Comparison of ENCODE assay signal across 17 cellular contexts in the genomic region with DNA sequence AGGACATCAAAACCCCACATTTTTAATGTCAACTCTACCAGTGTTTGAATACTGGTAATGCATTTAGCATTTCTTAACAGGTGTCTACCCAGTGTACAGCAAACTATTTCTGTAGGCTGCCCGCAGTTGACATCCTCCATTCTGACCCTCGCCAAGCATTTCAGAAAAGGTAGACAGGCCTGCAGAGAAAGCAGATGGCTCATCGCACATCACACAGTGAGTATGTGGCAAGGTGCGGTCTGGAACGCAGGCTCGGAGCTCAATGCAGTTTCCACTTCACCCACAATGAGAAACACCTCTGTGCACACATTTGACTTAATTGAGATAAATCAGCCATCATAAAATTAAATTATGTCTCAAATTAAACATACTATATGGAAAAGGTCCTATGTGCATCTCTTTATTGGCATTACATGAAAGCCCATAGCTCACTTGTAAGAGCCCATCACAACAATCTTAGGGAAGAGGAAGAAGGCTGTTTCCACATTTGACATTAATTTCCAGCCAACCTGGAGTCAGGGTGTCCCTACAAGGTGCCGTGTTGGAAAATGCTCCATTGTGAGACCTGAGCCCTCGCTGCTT.
DNase-seq lines count a peak whose midpoint lies in the region; ATAC-seq and TF ChIP-seq lines count a peak whose summit lies in the region.
"Had no signal": no experiment of that assay in that cellular context is flagged by ENCODE, and none has a peak within 500 bp of the region (broad histone marks: within the 10 kb centered on the region; RNA-seq: fewer than 3 reads in every experiment).

No MANE protein-coding gene starts in this region.

- H3K56ac ChIP-seq in H9 (ENCODE audit: insufficient read length, low read depth, low read length) = no peak overlapping the region

- no peak overlapping the region for H3K4me2 ChIP-seq in H9 (ENCODE audit: insufficient read depth, insufficient read length, low read length)
- H3K4me2 ChIP-seq: GM23338 had no signal

- no CpG with 5 or more reads among the region's 8 CpGs for WGBS in H9 (ENCODE audit: extremely low coverage, insufficient read length, low lambda C conversion rate)

- H3K36me3 Mint-ChIP-seq in H9 (ENCODE audit: insufficient read depth in 1 of 3, low read depth in 3 of 3) = peaks cover 0 to 5% (median 0%) of the 10 kb centered on the region in 3 experiments; a peak in 1 of 7 replicates
- H3K36me3 Mint-ChIP-seq in nephron (ENCODE audit: low read depth) = no peaks in the 10 kb centered on the region
- H3K36me3 Mint-ChIP-seq in activated T-cell treated with anti-CD3 and anti-CD28 coated beads, Interleukin-2, amount 50 U/mL, for 72 hours (ENCODE audit: insufficient read depth in 2 of 2) = no peaks in the 10 kb centered on the region
- H3K36me3 Mint-ChIP-seq: CD4-positive, alpha-beta memory T cell had no signal

- H2AK5ac ChIP-seq in H9 (ENCODE audit: insufficient read length, low read length) = no peak overlapping the region

- ATAC-seq in foreskin keratinocyte = no peak
- no peak for ATAC-seq in activated T-cell treated with anti-CD3 and anti-CD28 coated beads, Interleukin-2, amount 50 U/mL, for 72 hours (replicated peaks in 1 of 2)
- ATAC-seq: GM23338 had no signal

- H3K27me3 Mint-ChIP-seq in H9 (ENCODE audit: low read depth) (peaks cover 9% of the 10 kb centered on the region; the same call in 1 of the 2 replicates), nephron (ENCODE audit: low read depth) (peaks cover 17% of the 10 kb centered on the region)
- H3K27me3 Mint-ChIP-seq in activated T-cell treated with anti-CD3 and anti-CD28 coated beads, Interleukin-2, amount 50 U/mL, for 72 hours (ENCODE audit: low read depth) = peaks cover 9% of the 10 kb centered on the region

- H3K79me2 ChIP-seq in H9 (ENCODE audit: insufficient read depth, low read length) = no peaks in the 10 kb centered on the region

- H3K18ac ChIP-seq in H9 (ENCODE audit: insufficient read length, low read depth, low read length) = no peak overlapping the region

- H3K27ac ChIP-seq in H9 (ENCODE audit: insufficient read length, low read depth, low read length) (no peak overlapping the region), foreskin keratinocyte (no peak overlapping the region)

- no peaks in the 10 kb centered on the region for H3K23me2 ChIP-seq in H9 (ENCODE audit: insufficient read length, low read depth, low read length, poor library complexity, severe bottlenecking)

- H4K91ac ChIP-seq in H9 (ENCODE audit: insufficient read length, low read depth, low read length) = no peak overlapping the region

- no peak overlapping the region for H2BK15ac ChIP-seq in H9 (ENCODE audit: low read depth, low read length)

- H3K9me3 Mint-ChIP-seq in H9 (peaks cover 0 to 4% of the 10 kb centered on the region in 2 experiments; a peak in 3 of 5 replicates), nephron (no peaks in the 10 kb centered on the region)
- no peaks in the 10 kb centered on the region for H3K9me3 Mint-ChIP-seq in activated T-cell treated with anti-CD3 and anti-CD28 coated beads, Interleukin-2, amount 50 U/mL, for 72 hours

- no peak overlapping the region for H3T11ph ChIP-seq in H9 (ENCODE audit: low read length)

- H2BK5ac ChIP-seq in H9 (ENCODE audit: insufficient read length, low read length) = no peak overlapping the region

- H3K4me3 Mint-ChIP-seq in H9 (no peak overlapping the region), nephron (no peak overlapping the region)
- no peak overlapping the region for H3K4me3 Mint-ChIP-seq in activated T-cell treated with anti-CD3 and anti-CD28 coated beads, Interleukin-2, amount 50 U/mL, for 72 hours
- H3K4me3 Mint-ChIP-seq: CD4-positive, alpha-beta memory T cell; GM23338; HFFc6 had no signal

- no peak overlapping the region for H3K4ac ChIP-seq in H9 (ENCODE audit: low read depth, low read length)

- H3K27me3 ChIP-seq in H9 (ENCODE audit: insufficient read depth, low read length) = no peaks in the 10 kb centered on the region
- H3K27me3 ChIP-seq in foreskin keratinocyte = no peaks in the 10 kb centered on the region

- H2BK12ac ChIP-seq in H9 (ENCODE audit: insufficient read length, low read depth, low read length) = no peak overlapping the region

- TF ChIP-seq CTCF in H9 (conservative IDR thresholded peaks at IDR 0.05) (no peak), nephron (IDR thresholded peaks at IDR 0.05; ENCODE audit: unreplicated experiment in 3 of 3) (no peak), foreskin keratinocyte (conservative IDR thresholded peaks at IDR 0.05) (no peak)

- no peak for DNase-seq in H9
- DNase-seq in SK-N-DZ (ENCODE audit: low spot score) = peak; percentile 91
- DNase-seq in cerebellar cortex (ENCODE audit: low spot score) = peak; percentile 74
- no peak for DNase-seq in MV-4-11 (lab: John Stamatoyannopoulos, UW)
- DNase-seq in GM03348 (ENCODE audit: low spot score) = no peak
- no peak for DNase-seq in foreskin keratinocyte
- DNase-seq in activated T-cell treated with anti-CD3 and anti-CD28 coated beads, Interleukin-2, amount 50 U/mL, for 72 hours = no peak
- DNase-seq: Calu3; CD4-positive, alpha-beta memory T cell; COR-L47; DMS153; DND-41; GDM1; HFFc6 had no signal

- no peaks in the 10 kb centered on the region for H4K20me1 ChIP-seq in H9 (ENCODE audit: control insufficient read depth, insufficient read depth, insufficient read length)

- H2AFZ ChIP-seq in H9 (ENCODE audit: low read length) = no peak overlapping the region
- H2AFZ ChIP-seq: GM23338 had no signal

- no peaks in the 10 kb centered on the region for H3K79me1 ChIP-seq in H9 (ENCODE audit: insufficient read depth, low read depth, low read length, poor library complexity, severe bottlenecking)

- H4K5ac ChIP-seq in H9 (ENCODE audit: insufficient read length, low read depth, low read length) = no peak overlapping the region

- no peak overlapping the region for H2BK20ac ChIP-seq in H9 (ENCODE audit: low read depth, low read length, poor library complexity, severe bottlenecking)

- H3K4me1 Mint-ChIP-seq in H9 (peaks cover 5 to 6% of the 10 kb centered on the region in 2 experiments), nephron (peaks cover 11% of the 10 kb centered on the region)
- no peaks in the 10 kb centered on the region for H3K4me1 Mint-ChIP-seq in activated T-cell treated with anti-CD3 and anti-CD28 coated beads, Interleukin-2, amount 50 U/mL, for 72 hours (ENCODE audit: low read depth)
- H3K4me1 Mint-ChIP-seq: CD4-positive, alpha-beta memory T cell had no signal

- H3K4me1 ChIP-seq in H9 (ENCODE audit: insufficient read depth, low read length) = no peaks in the 10 kb centered on the region
- peaks cover 10% of the 10 kb centered on the region for H3K4me1 ChIP-seq in foreskin keratinocyte
- H3K4me1 ChIP-seq: HAP-1 had no signal

- H4K8ac ChIP-seq in H9 (replicated peaks; ENCODE audit: insufficient read length, low read depth, low read length) = no peak overlapping the region

- no peak overlapping the region for H2BK120ac ChIP-seq in H9 (ENCODE audit: low read depth, low read length, poor library complexity, severe bottlenecking)

- H3K23ac ChIP-seq in H9 (ENCODE audit: insufficient read length, low read depth, low read length) = no peak overlapping the region

- H3K27ac Mint-ChIP-seq in H9 = no peak overlapping the region
- peak overlapping the region in 2 of 3 experiments; percentile 40 to 48 for H3K27ac Mint-ChIP-seq in nephron
- H3K27ac Mint-ChIP-seq in activated T-cell treated with anti-CD3 and anti-CD28 coated beads, Interleukin-2, amount 50 U/mL, for 72 hours = no peak overlapping the region
- H3K27ac Mint-ChIP-seq: CD4-positive, alpha-beta memory T cell; GM23338; HFFc6 had no signal

- H3K9me3 ChIP-seq in H9 (ENCODE audit: control insufficient read depth, low read depth, low read length) = no peaks in the 10 kb centered on the region
- H3K9me3 ChIP-seq: HAP-1 had no signal

- H3K9ac ChIP-seq in H9 (ENCODE audit: extremely low read depth, insufficient read length, low read length) = no peak overlapping the region

- H3K14ac ChIP-seq in H9 (ENCODE audit: insufficient read depth, low read length) = peak overlapping the region; percentile 46; the same call in 1 of the 2 replicates

Comparison
In these comparisons a context has a peak if more than half of its experiments do, and no peak if none do; other contexts are left out.
1. DNase-seq: peak in SK-N-DZ (single experiment) and cerebellar cortex (single experiment); none in H9 (single experiment), MV-4-11 (single experiment), GM03348 (single experiment), foreskin keratinocyte (0 of 2) and activated T-cell treated with anti-CD3 and anti-CD28 coated beads, Interleukin-2, amount 50 U/mL, for 72 hours (0 of 2).
2. H3K27ac Mint-ChIP-seq: peak in nephron (2 of 3); none in H9 (0 of 3) and activated T-cell treated with anti-CD3 and anti-CD28 coated beads, Interleukin-2, amount 50 U/mL, for 72 hours (single experiment).